In genomic region chr18:63084220-63084619, GRCh38 we compare ENCODE assay signal across 19 cellular contexts.
"Had no signal": no experiment of that assay in that cellular context is flagged by ENCODE, and none has a peak within 500 bp of the region (broad histone marks: within the 10 kb centered on the region; RNA-seq: fewer than 3 reads in every experiment).

No MANE protein-coding gene starts in this region.

- ATAC-seq: effector memory CD8-positive, alpha-beta T cell; esophagus mucosa; foreskin keratinocyte; gastroesophageal sphincter; heart left ventricle; left lung; left ventricle myocardium superior; lower lobe of right lung; mucosa of descending colon had no signal

- H3K4me3 Mint-ChIP-seq: dendritic cell treated with granulocyte-macrophage colony-stimulating factor and Interleukin-4, amounts not matched to agents 40 ng/mL and 50 ng/mL, for 4 days; effector memory CD8-positive, alpha-beta T cell; endodermal cell; mesothelial cell of epicardium had no signal

- H3K27ac Mint-ChIP-seq: dendritic cell treated with granulocyte-macrophage colony-stimulating factor and Interleukin-4, amounts not matched to agents 40 ng/mL and 50 ng/mL, for 4 days; effector memory CD8-positive, alpha-beta T cell; endodermal cell; mesothelial cell of epicardium had no signal

- DNase-seq: colonic mucosa; cortex of kidney; effector CD8-positive, alpha-beta T cell; effector memory CD8-positive, alpha-beta T cell; endodermal cell; erythroblast; foreskin keratinocyte; heart left ventricle; hippocampal formation; left cardiac atrium; left lung; left ventricle myocardium superior; lower lobe of right lung; mesenchymal stem cell; mucosa of descending colon had no signal

- H3K27me3 Mint-ChIP-seq: dendritic cell treated with granulocyte-macrophage colony-stimulating factor and Interleukin-4, amounts not matched to agents 40 ng/mL and 50 ng/mL, for 4 days had no signal
